21 cellular contexts compared by ENCODE assay signal in genomic region chr12:2631613-2632350, GRCh38.
A peak's percentile ranks its signal among the peaks of the same experiment; 100 is the strongest.
DNase-seq lines count a peak whose midpoint lies in the region; ATAC-seq, FAIRE-seq and TF ChIP-seq lines count a peak whose summit lies in the region.
"Had no signal": no experiment of that assay in that cellular context is flagged by ENCODE, and none has a peak within 500 bp of the region (broad histone marks: within the 10 kb centered on the region; RNA-seq: fewer than 3 reads in every experiment).

No MANE protein-coding gene starts in this region.

- peaks cover 0 to 4% of the 10 kb centered on the region in 2 donors for H3K4me1 ChIP-seq in ascending aorta
- peaks cover 0 to 29% (median 0%) of the 10 kb centered on the region in 9 donors for H3K4me1 ChIP-seq in heart right ventricle
- H3K4me1 ChIP-seq in tibial artery = peaks cover 0 to 37% (median 23%) of the 10 kb centered on the region in 4 donors
- H3K4me1 ChIP-seq: colonic mucosa, left lung had no signal

- no peak for TF ChIP-seq POLR2A in H54 (IDR thresholded peaks at IDR 0.05; ENCODE audit: low read depth, low read length)

- 69 to 73% methylated on average over 16 of the region's 16 CpGs for WGBS in heart right ventricle, 2 donors

- H3K4me1 Mint-ChIP-seq in nephron progenitor cell = peaks cover 60% of the 10 kb centered on the region
- H3K4me1 Mint-ChIP-seq: activated naive CD4-positive, alpha-beta T cell treated with anti-CD3 and anti-CD28 coated beads, Interleukin-2, amount 50 U/mL, for 24 hours had no signal

- H3K4me3 ChIP-seq in ascending aorta (no peak overlapping the region), heart right ventricle (no peak overlapping the region), tibial artery (no peak overlapping the region)
- H3K4me3 ChIP-seq: BLaER1 treated with 17β-estradiol and CSF1 and Interleukin-3, amounts not matched to agents 10 nM and 100 nM; colonic mucosa; left lung; transverse colon had no signal

- H3K27ac ChIP-seq in ascending aorta (peak overlapping the region; percentile 19 to 23), heart right ventricle (peak overlapping the region; percentile 27 to 79 (median 69)), tibial artery (peak overlapping the region; percentile 63 to 76)
- H3K27ac ChIP-seq: BLaER1 treated with 17β-estradiol and CSF1 and Interleukin-3, amounts not matched to agents 10 nM and 100 nM; colonic mucosa; transverse colon; VCaP had no signal

- peaks cover 19% of the 10 kb centered on the region for H3K36me3 Mint-ChIP-seq in nephron progenitor cell (ENCODE audit: low read depth)
- H3K36me3 Mint-ChIP-seq: activated naive CD4-positive, alpha-beta T cell treated with anti-CD3 and anti-CD28 coated beads, Interleukin-2, amount 50 U/mL, for 24 hours had no signal

- H3K27ac Mint-ChIP-seq in nephron progenitor cell = peak overlapping the region; percentile 94
- H3K27ac Mint-ChIP-seq: activated CD4-positive, alpha-beta T cell treated with anti-CD3 and anti-CD28 coated beads, Interleukin-2, amount 10 ng/mL, durations not matched to agents 24 days and 14 days; activated naive CD4-positive, alpha-beta T cell treated with anti-CD3 and anti-CD28 coated beads, Interleukin-2, amount 50 U/mL, for 24 hours had no signal

- peaks cover 27% of the 10 kb centered on the region for H3K27me3 Mint-ChIP-seq in nephron progenitor cell (ENCODE audit: low read depth, poor library complexity)

- no peak for FAIRE-seq in H54 (lab: Jason Lieb, UNC)

- intact Hi-C loops in ascending aorta (cut with DNase I) = no loop called here
- intact Hi-C loops in heart right ventricle (cut with DNase I) = no loop called here
- intact Hi-C loops in tibial artery (cut with DNase I; ENCODE audit: low total_unique reads) = no loop called here

- H3K27me3 ChIP-seq in ascending aorta = no peaks in the 10 kb centered on the region
- H3K27me3 ChIP-seq in heart right ventricle = peaks cover 0 to 4% (median 0%) of the 10 kb centered on the region in 7 donors
- H3K27me3 ChIP-seq in tibial artery = no peaks in the 10 kb centered on the region
- H3K27me3 ChIP-seq: BLaER1 treated with 17β-estradiol and CSF1 and Interleukin-3, amounts not matched to agents 10 nM and 100 nM; colonic mucosa; transverse colon had no signal

- TF ChIP-seq CTCF in ascending aorta (IDR thresholded peaks at IDR 0.05) = no peak
- TF ChIP-seq CTCF in heart right ventricle (IDR thresholded peaks at IDR 0.05) = no peak
- TF ChIP-seq CTCF in nephron progenitor cell (IDR thresholded peaks at IDR 0.05) = no peak
- no peak for TF ChIP-seq CTCF in tibial artery (IDR thresholded peaks at IDR 0.05)

- ATAC-seq in heart right ventricle (peak; percentile 52 to 78 (median 67)), HG03196 (IDR thresholded peaks at IDR 0.05; ENCODE audit: unreplicated experiment) (no peak), HG02885 (IDR thresholded peaks at IDR 0.05; ENCODE audit: poor library complexity, unreplicated experiment) (no peak)
- ATAC-seq: left lung had no signal

- DNase-seq in ascending aorta (ENCODE audit: low spot score in 2 of 2) (no peak), heart right ventricle (peak; percentile 50 to 67), nephron progenitor cell (peak; percentile 16), tibial artery (no peak), cerebellum (ENCODE audit: low spot score) (no peak), H54 (ENCODE audit: insufficient read length, low spot score) (no peak)
- DNase-seq: activated CD4-positive, alpha-beta T cell treated with anti-CD3 and anti-CD28 coated beads, Interleukin-2, amount 10 ng/mL, durations not matched to agents 24 days and 14 days; colonic mucosa; GOT3; NCI-H2107; NCI-H526; SK-N-SH; stimulated activated CD4-positive, alpha-beta T cell treated with anti-CD3 and anti-CD28 coated beads, Interleukin-4, amount 100 ng/mL, for 24 hours; stimulated activated naive CD4-positive, alpha-beta T cell treated with Interleukin-2 at 50 U/mL for 16 hours; transverse colon had no signal

- H3K36me3 ChIP-seq in ascending aorta (peaks cover 21 to 28% of the 10 kb centered on the region in 2 donors), heart right ventricle (peaks cover 0 to 39% (median 0%) of the 10 kb centered on the region in 9 donors), tibial artery (peaks cover 8 to 35% (median 19%) of the 10 kb centered on the region in 3 donors)
- H3K36me3 ChIP-seq: BLaER1 treated with 17β-estradiol and CSF1 and Interleukin-3, amounts not matched to agents 10 nM and 100 nM; colonic mucosa; left lung; transverse colon had no signal

- no peaks in the 10 kb centered on the region for H3K9me3 ChIP-seq in ascending aorta
- no peaks in the 10 kb centered on the region for H3K9me3 ChIP-seq in heart right ventricle
- no peaks in the 10 kb centered on the region for H3K9me3 ChIP-seq in tibial artery
- H3K9me3 ChIP-seq: BLaER1 treated with 17β-estradiol and CSF1 and Interleukin-3, amounts not matched to agents 10 nM and 100 nM; colonic mucosa; left lung; SK-N-SH; transverse colon had no signal

- peaks cover 13% of the 10 kb centered on the region for H3K9me3 Mint-ChIP-seq in nephron progenitor cell
- H3K9me3 Mint-ChIP-seq: activated CD4-positive, alpha-beta T cell treated with anti-CD3 and anti-CD28 coated beads, Interleukin-2, amount 10 ng/mL, durations not matched to agents 24 days and 14 days; activated naive CD4-positive, alpha-beta T cell treated with anti-CD3 and anti-CD28 coated beads, Interleukin-2, amount 50 U/mL, for 24 hours had no signal

- H3K4me3 Mint-ChIP-seq in nephron progenitor cell = no peak overlapping the region
- H3K4me3 Mint-ChIP-seq: activated CD4-positive, alpha-beta T cell treated with anti-CD3 and anti-CD28 coated beads, Interleukin-2, amount 10 ng/mL, durations not matched to agents 24 days and 14 days; activated naive CD4-positive, alpha-beta T cell treated with anti-CD3 and anti-CD28 coated beads, Interleukin-2, amount 50 U/mL, for 24 hours had no signal

Comparison
In these comparisons a context has a peak if more than half of its experiments do, and no peak if none do; other contexts are left out.
1. DNase-seq: peak in heart right ventricle (2 of 2) and nephron progenitor cell (single experiment); none in ascending aorta (0 of 2), tibial artery (0 of 2), cerebellum (single experiment) and H54 (single experiment).
2. ATAC-seq: peak in heart right ventricle (8 of 8); none in HG03196 (single experiment) and HG02885 (single experiment).
3. Peak in every context shown above with its lines, with median percentiles within 50 percentile points of each other: H3K27ac ChIP-seq.